Comparison of ENCODE assay signal across 8 cellular contexts in the genomic region with DNA sequence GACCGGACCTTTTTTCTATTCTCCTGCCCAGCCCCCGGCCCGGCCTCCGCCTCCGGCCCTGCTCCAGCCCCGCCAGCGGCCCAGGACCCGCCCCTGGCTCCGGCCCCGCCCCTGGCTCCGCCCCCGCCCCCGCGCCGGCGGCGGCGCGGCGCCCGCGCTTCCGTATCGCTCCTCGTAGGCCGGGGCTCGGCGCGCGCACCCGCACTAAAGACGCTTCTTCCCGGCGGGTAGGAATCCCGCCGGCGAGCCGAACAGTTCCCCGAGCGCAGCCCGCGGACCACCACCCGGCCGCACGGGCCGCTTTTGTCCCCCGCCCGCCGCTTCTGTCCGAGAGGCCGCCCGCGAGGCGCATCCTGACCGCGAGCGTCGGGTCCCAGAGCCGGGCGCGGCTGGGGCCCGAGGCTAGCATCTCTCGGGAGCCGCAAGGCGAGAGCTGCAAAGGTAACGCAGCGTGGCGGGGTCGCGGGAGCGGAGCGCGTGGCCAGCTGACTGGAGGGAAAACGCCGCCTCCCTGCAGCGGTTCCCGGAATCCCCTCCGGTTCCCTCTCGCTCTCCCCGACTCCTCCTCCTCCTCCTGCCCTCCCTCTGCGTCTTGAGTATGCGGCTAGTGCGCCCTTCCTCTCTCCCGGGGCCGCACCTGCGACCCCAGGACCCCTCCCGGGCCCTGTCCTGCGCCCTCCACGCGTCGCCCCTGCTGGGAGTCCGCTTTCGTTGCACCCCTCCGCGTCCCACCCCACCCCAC. TPM values are rescaled to one million over a fixed set of nuclear protein-coding genes. Genes with fewer than 3 reads are reported as not detected.
DNase-seq lines count a peak whose midpoint lies in the region; ATAC-seq and TF ChIP-seq lines count a peak whose summit lies in the region.

A gene (plus strand): TSS at position 163 of the 742 bp plus-strand sequence. CDS start 11,985 bp downstream, outside the sequence.

- ATAC-seq in HG03439 (IDR thresholded peaks at IDR 0.05; ENCODE audit: unreplicated experiment): peak; percentile 68

- H3K27ac Mint-ChIP-seq in endodermal cell: peak within 1 kb of the TSS; percentile 80

- no peaks in the 10 kb centered on the region for H3K27me3 ChIP-seq in endodermal cell (ENCODE audit: control insufficient read depth, insufficient read depth, low read length, poor library complexity, severe bottlenecking)

- H3K27me3 Mint-ChIP-seq in endodermal cell (ENCODE audit: insufficient read depth): peaks cover 2% of the 10 kb centered on the region

- 0 to 1% methylated on average over 17 to 94 of the region's 95 CpGs for WGBS in endodermal cell (ENCODE audit: insufficient coverage in 1 of 2, insufficient read length in 1 of 2), 2 experiments

- H3K4me3 ChIP-seq in endodermal cell (ENCODE audit: low read length): peak within 1 kb of the TSS; percentile 90

- H3K36me3 ChIP-seq in endodermal cell (ENCODE audit: control insufficient read depth, insufficient read depth, low read length): no peaks in the 10 kb centered on the region

- peaks cover 30% of the 10 kb centered on the region for H3K4me1 Mint-ChIP-seq in endodermal cell

- H3K4me3 Mint-ChIP-seq in endodermal cell: peak within 1 kb of the TSS; percentile 82

- peak within 1 kb of the TSS; percentile 58 for H3K9ac ChIP-seq in endodermal cell (ENCODE audit: extremely low read depth, low read length, poor library complexity, severe bottlenecking)

- H3K27ac ChIP-seq in endodermal cell (ENCODE audit: low read depth, low read length): peak within 1 kb of the TSS; percentile 78

- peaks cover 7% of the 10 kb centered on the region for H3K9me3 ChIP-seq in endodermal cell (ENCODE audit: control insufficient read depth, low read length)

- peak; percentile 66 for TF ChIP-seq POLR2A in GM19193 (IDR thresholded peaks at IDR 0.05; ENCODE audit: extremely low read depth, insufficient read depth, insufficient read length)

- TF ChIP-seq CTCF in endodermal cell (conservative IDR thresholded peaks at IDR 0.05): no peak

- peaks cover 6% of the 10 kb centered on the region for H3K36me3 Mint-ChIP-seq in endodermal cell (ENCODE audit: low read depth)

- DNase-seq in AML-193 (lab: John Stamatoyannopoulos, UW) (peak; percentile 22 to 39), NOMO-1 treated with DMSO at 0.1 percent for 48 hours (lab: John Stamatoyannopoulos, UW; ENCODE audit: unreplicated experiment) (peak; percentile 51), endodermal cell (peak; percentile 94), mesenteric fat pad (ENCODE audit: low spot score) (peak; percentile 94)
- DNase-seq in activated CD8-positive, alpha-beta memory T cell treated with anti-CD3 and anti-CD28 coated beads for 48 hours (ENCODE audit: low read depth in 2 of 3, low spot score in 2 of 3): peak; percentile 49 to 63 (median 62)
- peak; percentile 68 for DNase-seq in stimulated activated CD8-positive, alpha-beta memory T cell treated with anti-CD3 and anti-CD28 coated beads, Interleukin-12 subunit alpha, Interleukin-12 subunit beta, amount 100 ng/mL, for 4 hours (ENCODE audit: low read depth)

- H3K9me3 Mint-ChIP-seq in endodermal cell: no peaks in the 10 kb centered on the region

- peaks cover 7% of the 10 kb centered on the region for H3K4me1 ChIP-seq in endodermal cell (ENCODE audit: control insufficient read depth, insufficient read depth, low read length)

RNA-seq across cellular contexts. Expression of the gene that starts here (rescaled TPM):
- total RNA-seq in endodermal cell (10 to 100 TPM; 14.1 to 27.7 TPM), mesenteric fat pad (41.5 TPM)
- polyA plus RNA-seq in endodermal cell (2013, experiment 1 of 2): 24.1 TPM
- 24.8 TPM for polyA plus RNA-seq in endodermal cell (2013, experiment 2 of 2)

Comparison
In these comparisons a context has a peak if more than half of its experiments do, and no peak if none do; other contexts are left out.
1. Peak in every context shown above with its lines: DNase-seq, ATAC-seq, H3K4me3 ChIP-seq and H3K27ac ChIP-seq.
2. DNase-seq: peak in every context shown above with its lines; median percentile 94 in endodermal cell; 94 in mesenteric fat pad; 68 in stimulated activated CD8-positive, alpha-beta memory T cell treated with anti-CD3 and anti-CD28 coated beads, Interleukin-12 subunit alpha, Interleukin-12 subunit beta, amount 100 ng/mL, for 4 hours; 62 in activated CD8-positive, alpha-beta memory T cell treated with anti-CD3 and anti-CD28 coated beads for 48 hours; 51 in NOMO-1 treated with DMSO at 0.1 percent for 48 hours; 30 in AML-193.